In genomic region chr17:31411707-31412285, GRCh38 we compare ENCODE assay signal across 18 cellular contexts. TPM values are rescaled to one million over a fixed set of nuclear protein-coding genes. Genes with fewer than 3 reads are reported as not detected.
A peak's percentile ranks its signal among the peaks of the same experiment; 100 is the strongest.
DNase-seq lines count a peak whose midpoint lies in the region; ATAC-seq and TF ChIP-seq lines count a peak whose summit lies in the region.
"Had no signal": no experiment of that assay in that cellular context is flagged by ENCODE, and none has a peak within 500 bp of the region (broad histone marks: within the 10 kb centered on the region; RNA-seq: fewer than 3 reads in every experiment).

No MANE protein-coding gene starts in this region.

- DNase-seq in Right ventricle myocardium inferior (ENCODE audit: missing footprints) (peak; percentile 37), left cardiac atrium (no peak), coronary artery (ENCODE audit: low spot score) (peak; percentile 57), substantia nigra (lab: John Stamatoyannopoulos, UW) (no peak), BE2C (no peak), DMS79 (lab: John Stamatoyannopoulos, UW) (no peak), dedifferentiated amniotic fluid mesenchymal stem cell (ENCODE audit: extremely low spot score) (no peak)
- DNase-seq: 8988T; AML-193; CD4-positive, CD25-positive, alpha-beta regulatory T cell; DMS53; HFFc6 had no signal

- H3K27ac ChIP-seq in coronary artery (no peak overlapping the region), layer of hippocampus (ENCODE audit: low read depth, low read length) (peak overlapping the region; percentile 99), substantia nigra (ENCODE audit: low read depth, low read length, poor library complexity, severe bottlenecking) (peak overlapping the region; percentile 9)
- H3K27ac ChIP-seq: BLaER1 treated with 17β-estradiol and CSF1 and Interleukin-3, amounts not matched to agents 10 nM and 100 nM; HL-60 had no signal

- intact Hi-C loops in Right ventricle myocardium inferior (cut with DNase I) (no loop called here), left cardiac atrium (cut with DNase I) (no loop called here)

- H3K4me3 ChIP-seq in coronary artery (no peak overlapping the region), BE2C (ENCODE audit: low read depth, low read length) (no peak overlapping the region)
- H3K4me3 ChIP-seq: BLaER1 treated with 17β-estradiol and CSF1 and Interleukin-3, amounts not matched to agents 10 nM and 100 nM; GM12878; GM23338; HAP-1 had no signal

- H3K36me3 ChIP-seq in BE2C: no peaks in the 10 kb centered on the region
- H3K36me3 ChIP-seq: BLaER1 treated with 17β-estradiol and CSF1 and Interleukin-3, amounts not matched to agents 10 nM and 100 nM; HAP-1 had no signal

- no peaks in the 10 kb centered on the region for H3K27me3 ChIP-seq in layer of hippocampus (ENCODE audit: control insufficient read depth, insufficient read depth, low read length)
- no peaks in the 10 kb centered on the region for H3K27me3 ChIP-seq in BE2C
- H3K27me3 ChIP-seq: BLaER1 treated with 17β-estradiol and CSF1 and Interleukin-3, amounts not matched to agents 10 nM and 100 nM had no signal

- H3K9me3 ChIP-seq in BE2C: no peaks in the 10 kb centered on the region
- H3K9me3 ChIP-seq: BLaER1 treated with 17β-estradiol and CSF1 and Interleukin-3, amounts not matched to agents 10 nM and 100 nM; HAP-1 had no signal

- ATAC-seq in Right ventricle myocardium inferior: no peak
- ATAC-seq in left cardiac atrium: no peak
- ATAC-seq: GM23338 had no signal

- TF ChIP-seq CTCF in coronary artery (IDR thresholded peaks at IDR 0.05) (no peak), BE2C (IDR thresholded peaks at IDR 0.05; ENCODE audit: low read depth, low read length) (no peak)

- H3K4me1 ChIP-seq in BE2C: no peaks in the 10 kb centered on the region
- H3K4me1 ChIP-seq: HAP-1 had no signal

RNA-seq across cellular contexts. Expression of gene RAB11FIP4, which starts 20.3 kb away (rescaled TPM):
- total RNA-seq in Right ventricle myocardium inferior: 13.6 TPM
- total RNA-seq in left cardiac atrium: 1 to 10 TPM; 3.1 to 6.1 TPM
- 18.2 TPM for polyA plus RNA-seq in BE2C (2012; ENCODE audit: insufficient read depth, insufficient read length, low read depth)

Comparison
In these comparisons a context has a peak if more than half of its experiments do, and no peak if none do; other contexts are left out.
1. DNase-seq: peak in Right ventricle myocardium inferior (single experiment) and coronary artery (single experiment); none in left cardiac atrium (single experiment), substantia nigra (0 of 49), BE2C (single experiment), DMS79 (single experiment) and dedifferentiated amniotic fluid mesenchymal stem cell (single experiment).
2. H3K27ac ChIP-seq: peak in layer of hippocampus (single experiment) and substantia nigra (single experiment); none in coronary artery (0 of 2).